In genomic region chr12:101727098-101727497, GRCh38 we compare ENCODE assay signal across 20 cellular contexts. TPM values are rescaled to one million over a fixed set of nuclear protein-coding genes. Genes with fewer than 3 reads are reported as not detected.
DNase-seq lines count a peak whose midpoint lies in the region; ATAC-seq, FAIRE-seq and TF ChIP-seq lines count a peak whose summit lies in the region.
"Had no signal": no experiment of that assay in that cellular context is flagged by ENCODE, and none has a peak within 500 bp of the region (broad histone marks: within the 10 kb centered on the region; RNA-seq: fewer than 3 reads in every experiment).

No MANE protein-coding gene starts in this region.

- FAIRE-seq in endothelial cell of umbilical vein (lab: Jason Lieb, UNC): no peak
- FAIRE-seq: GM12891 had no signal

- H3K27ac ChIP-seq in endothelial cell of umbilical vein (ENCODE audit: insufficient read depth, low read depth, low read length) (no peak overlapping the region), thyroid gland (peak overlapping the region in 2 of 3 donors; percentile 4 to 15)
- H3K27ac ChIP-seq: BLaER1, HL-60 had no signal

- CTCF ChIA-PET in endothelial cell of umbilical vein (lab: Charles Lee): no interaction called here

- peak; percentile 16 for DNase-seq in NCI-H2171 treated with DMSO at 0.1 percent for 48 hours (lab: John Stamatoyannopoulos, UW)
- DNase-seq in NCI-H2171 (lab: John Stamatoyannopoulos, UW): no peak
- DNase-seq in M059J (ENCODE audit: low read depth): peak; percentile 15
- no peak for DNase-seq in endothelial cell of umbilical vein (ENCODE audit: low read depth, low spot score)
- DNase-seq in thyroid gland: no peak
- no peak for DNase-seq in NCI-H1105 (lab: John Stamatoyannopoulos, UW)
- DNase-seq in globus pallidus (ENCODE audit: low spot score): no peak
- DNase-seq: 8988T; AML-193; Caco-2; CD8-positive, alpha-beta memory T cell; DMS 273 treated with DMSO at 0.1 percent for 48 hours; H7 had no signal

- no peak overlapping the region for H2AFZ ChIP-seq in endothelial cell of umbilical vein (ENCODE audit: low read depth, low read length)
- H2AFZ ChIP-seq: GM23338 had no signal

- no peaks in the 10 kb centered on the region for H3K9me1 ChIP-seq in endothelial cell of umbilical vein (replicated peaks; ENCODE audit: control insufficient read depth, extremely low read depth, insufficient read depth, low read length)

- intact Hi-C loops in endothelial cell of umbilical vein (cut with micrococcal nuclease): no loop called here
- intact Hi-C loops in thyroid gland (cut with DNase I): no loop called here

- H4K20me1 ChIP-seq in endothelial cell of umbilical vein (replicated peaks; ENCODE audit: control insufficient read depth, extremely low read depth, insufficient read depth, low read length): no peaks in the 10 kb centered on the region
- H4K20me1 ChIP-seq: BLaER1 had no signal

- H3K4me1 ChIP-seq in endothelial cell of umbilical vein (ENCODE audit: control insufficient read depth, extremely low read depth, insufficient read depth, low read length) (no peaks in the 10 kb centered on the region), thyroid gland (no peaks in the 10 kb centered on the region)
- H3K4me1 ChIP-seq: BLaER1, Caco-2 had no signal

- TF ChIP-seq POLR2A in endothelial cell of umbilical vein (IDR thresholded peaks at IDR 0.05; ENCODE audit: low read depth, low read length) (no peak), thyroid gland (IDR thresholded peaks at IDR 0.05) (no peak)

- no TSS peak for BruUV-seq in endothelial cell of umbilical vein (replicated peaks; lab: Mats Ljungman, UMichigan)

- no peak for ATAC-seq in HG03039 (IDR thresholded peaks at IDR 0.05; ENCODE audit: unreplicated experiment)
- ATAC-seq: GM23338 had no signal

- no peak overlapping the region for H3K4me3 ChIP-seq in endothelial cell of umbilical vein (replicated peaks in 1 of 3; ENCODE audit: insufficient read depth in 1 of 3, low read depth in 1 of 3, low read length in 3 of 3)
- no peak overlapping the region for H3K4me3 ChIP-seq in thyroid gland (replicated peaks in 1 of 3)
- H3K4me3 ChIP-seq: BLaER1, GM23338 had no signal

- dilution Hi-C loops in endothelial cell of umbilical vein (cut with MboI; ENCODE audit: extremely low pct_ligation_motif_present, low sequenced_read_pairs): no loop called here

- POLR2A ChIA-PET in endothelial cell of umbilical vein (lab: Charles Lee): no interaction called here

- peaks cover 0 to 2% of the 10 kb centered on the region in 2 experiments for H3K36me3 ChIP-seq in endothelial cell of umbilical vein (ENCODE audit: control insufficient read depth in 2 of 2, extremely low read depth in 1 of 2, insufficient read depth in 2 of 2, low read length in 2 of 2)
- H3K36me3 ChIP-seq in thyroid gland: peaks cover 0 to 9% of the 10 kb centered on the region in 2 donors

- TF ChIP-seq CTCF in endothelial cell of umbilical vein (IDR thresholded peaks at IDR 0.05; ENCODE audit: extremely low read depth in 1 of 2, insufficient read depth in 1 of 2, low read depth in 1 of 2, low read length in 2 of 2) (no peak), thyroid gland (IDR thresholded peaks at IDR 0.05) (no peak)

- no peak overlapping the region for H3K9ac ChIP-seq in endothelial cell of umbilical vein (replicated peaks; ENCODE audit: extremely low read depth, insufficient read depth, low read length)
- H3K9ac ChIP-seq: BLaER1 had no signal

- H3K9me3 ChIP-seq in endothelial cell of umbilical vein (replicated peaks; ENCODE audit: control insufficient read depth, insufficient read depth, low read length) (no peaks in the 10 kb centered on the region), thyroid gland (no peaks in the 10 kb centered on the region)
- H3K9me3 ChIP-seq: BLaER1, Caco-2 had no signal

- no peak overlapping the region for H3K4me2 ChIP-seq in endothelial cell of umbilical vein (ENCODE audit: insufficient read depth, low read length)
- H3K4me2 ChIP-seq: BLaER1, GM23338 had no signal

- H3K27me3 ChIP-seq in endothelial cell of umbilical vein (ENCODE audit: control insufficient read depth in 2 of 2, insufficient read depth in 2 of 2, low read length in 2 of 2) (no peaks in the 10 kb centered on the region), thyroid gland (no peaks in the 10 kb centered on the region)
- H3K27me3 ChIP-seq: BLaER1 had no signal

- no peaks in the 10 kb centered on the region for H3K79me2 ChIP-seq in endothelial cell of umbilical vein (ENCODE audit: control insufficient read depth, insufficient read depth, low read length)

TF ChIP-seq in endothelial cell of umbilical vein, 7 proteins besides CTCF, POLR2A, EP300 and RAD21:
- TF ChIP-seq JUN (IDR thresholded peaks at IDR 0.05; ENCODE audit: borderline replicate concordance, insufficient read depth, insufficient read length, low read depth) (no peak), GATA2 (IDR thresholded peaks at IDR 0.05; ENCODE audit: insufficient read depth, insufficient read length, low read depth, low read length) (peak; percentile 51)

RNA-seq across cellular contexts. Expression of gene SYCP3, which starts 12.2 kb away (rescaled TPM):
- 0.76 TPM in 1 of 2 replicates, not detected in the other for total RNA-seq in M059J (2014; rRNA removed; shearing (Covaris generic))
- total RNA-seq in endothelial cell of umbilical vein: 0.25 and 0.29 TPM in 2 replicates
- not detected in 2 replicates for polyA plus RNA-seq in endothelial cell of umbilical vein
- polyA plus RNA-seq in endothelial cell of umbilical vein (2011; cell fraction: cytosol; rRNA removed): 0.03 TPM in 1 of 2 replicates, not detected in the other
- polyA plus RNA-seq in endothelial cell of umbilical vein (2011; cell fraction: nucleus; rRNA removed): 0.13 and 0.57 TPM in 2 replicates
- 0.22 and 0.36 TPM in 2 replicates for polyA plus RNA-seq in endothelial cell of umbilical vein (2012)
- polyA minus RNA-seq in endothelial cell of umbilical vein: 0.11 TPM in 1 of 2 replicates, not detected in the other
- not detected for polyA minus RNA-seq in endothelial cell of umbilical vein (2011; cell fraction: cytosol; rRNA and poly(A)+ RNA removed)
- polyA minus RNA-seq in endothelial cell of umbilical vein (2011; cell fraction: nucleus; rRNA and poly(A)+ RNA removed): 0.58 and 1.1 TPM in 2 replicates
- under 1 TPM in 1 of 4 donors, not detected in 3; 0.67 TPM for total RNA-seq in thyroid gland
- total RNA-seq: Daoy, G401, H7 had no signal

RNA-seq across cellular contexts. Expression of gene CHPT1, which starts 29.7 kb away (rescaled TPM):
- total RNA-seq in M059J (2014; rRNA removed; shearing (Covaris generic)): 28.6 and 34.6 TPM in 2 replicates
- total RNA-seq in endothelial cell of umbilical vein: 19.3 and 25.3 TPM in 2 replicates
- 12.1 and 12.5 TPM in 2 replicates for polyA plus RNA-seq in endothelial cell of umbilical vein
- 13.3 and 13.4 TPM in 2 replicates for polyA plus RNA-seq in endothelial cell of umbilical vein (2011; cell fraction: cytosol; rRNA removed)
- polyA plus RNA-seq in endothelial cell of umbilical vein (2011; cell fraction: nucleus; rRNA removed): 8.5 and 10.1 TPM in 2 replicates
- polyA plus RNA-seq in endothelial cell of umbilical vein (2012): 20.9 and 28.6 TPM in 2 replicates
- 7.5 and 8.9 TPM in 2 replicates for polyA minus RNA-seq in endothelial cell of umbilical vein
- polyA minus RNA-seq in endothelial cell of umbilical vein (2011; cell fraction: cytosol; rRNA and poly(A)+ RNA removed): 20.9 TPM
- 14.2 and 14.6 TPM in 2 replicates for polyA minus RNA-seq in endothelial cell of umbilical vein (2011; cell fraction: nucleus; rRNA and poly(A)+ RNA removed)
- 100 to 1,000 TPM in 3 of 4 donors, 10 to 100 TPM in 1; 94.5 to 177 (median 150) TPM for total RNA-seq in thyroid gland

Comparison
In these comparisons a context has a peak if more than half of its experiments do, and no peak if none do; other contexts are left out.
1. DNase-seq: peak in NCI-H2171 treated with DMSO at 0.1 percent for 48 hours (single experiment) and M059J (single experiment); none in NCI-H2171 (single experiment), endothelial cell of umbilical vein (single experiment), thyroid gland (0 of 2), NCI-H1105 (single experiment) and globus pallidus (single experiment).